In the genomic region with DNA sequence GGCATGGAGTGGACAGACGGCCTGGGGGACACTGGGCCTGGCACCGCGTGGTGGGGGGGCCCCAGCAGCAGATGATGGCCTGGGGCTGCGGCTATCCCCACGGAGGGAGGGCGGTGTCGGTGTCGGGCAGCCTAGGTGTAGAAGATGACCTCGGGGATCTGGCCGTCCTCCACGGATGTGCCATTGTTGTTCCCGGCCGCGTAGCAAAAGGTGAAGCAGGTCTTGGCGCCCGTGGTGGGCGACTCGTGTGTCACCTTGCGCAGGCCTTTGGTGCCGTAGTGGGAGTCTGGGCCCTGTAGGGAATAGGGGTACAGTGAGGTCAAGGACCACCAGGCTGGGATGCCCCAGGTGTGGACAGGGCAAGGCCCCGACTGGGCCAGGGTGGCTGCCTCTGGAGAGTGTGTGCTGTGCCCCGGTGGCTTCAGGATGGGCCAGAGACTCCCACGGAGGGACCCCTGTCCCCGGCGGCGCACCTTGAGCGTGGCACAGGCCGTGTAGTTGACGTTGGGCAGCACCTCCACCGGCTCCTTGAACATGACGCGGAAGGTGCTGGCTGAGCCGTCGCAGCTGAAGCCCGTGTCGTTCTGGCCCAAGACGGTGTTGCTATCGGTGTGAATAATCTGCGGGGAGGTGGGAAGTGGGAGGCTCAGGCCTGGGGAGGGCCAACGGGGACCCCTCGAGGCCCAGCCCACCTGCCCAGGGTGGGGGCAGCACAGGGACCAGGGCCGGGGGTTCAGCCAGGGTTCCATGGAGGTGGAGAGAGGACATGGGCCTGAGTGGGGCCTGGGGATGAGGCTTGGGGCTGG, we compare ENCODE assay signal across 18 cellular contexts. TPM values are rescaled to one million over a fixed set of nuclear protein-coding genes. Genes with fewer than 3 reads are reported as not detected.
DNase-seq lines count a peak whose midpoint lies in the region; ATAC-seq and TF ChIP-seq lines count a peak whose summit lies in the region.
"Had no signal": no experiment of that assay in that cellular context is flagged by ENCODE, and none has a peak within 500 bp of the region (broad histone marks: within the 10 kb centered on the region; RNA-seq: fewer than 3 reads in every experiment).

No MANE protein-coding gene starts in this region.

- no peaks in the 10 kb centered on the region for H3K9me1 ChIP-seq in IMR-90 (ENCODE audit: insufficient read depth, low read length)

- H2AFZ ChIP-seq in IMR-90 (replicated peaks; ENCODE audit: low read length, poor library complexity), result peak overlapping the region; percentile 32
- H2AFZ ChIP-seq in osteoblast (ENCODE audit: low read length), result no peak overlapping the region

- H4K5ac ChIP-seq in IMR-90 (ENCODE audit: low read depth, low read length), result no peak overlapping the region

- H3K4me3 ChIP-seq in IMR-90 (ENCODE audit: insufficient read depth, low read depth, low read length) (no peak overlapping the region), endodermal cell (ENCODE audit: low read length) (no peak overlapping the region), osteoblast (ENCODE audit: insufficient read depth, low read length) (no peak overlapping the region)
- H3K4me3 ChIP-seq: SJSA1 had no signal

- POLR2A ChIA-PET in IMR-90 (lab: Charles Lee; ENCODE audit: unreplicated experiment), result no interaction called here

- no peak overlapping the region for H3K56ac ChIP-seq in IMR-90 (ENCODE audit: extremely low read depth, insufficient read depth, low read length)

- H3K4me2 ChIP-seq in IMR-90 (ENCODE audit: low read depth, low read length) (no peak overlapping the region), osteoblast (ENCODE audit: insufficient read depth, low read length) (no peak overlapping the region)

- no peak overlapping the region for H3K14ac ChIP-seq in IMR-90 (replicated peaks; ENCODE audit: low read depth, low read length)

- TF ChIP-seq POLR2A in GM15510 (IDR thresholded peaks at IDR 0.05; ENCODE audit: borderline replicate concordance, extremely low read depth, insufficient read length), result peak; percentile 25
- no peak for TF ChIP-seq POLR2A in IMR-90 (IDR thresholded peaks at IDR 0.05; ENCODE audit: low read depth, low read length)

- no peak overlapping the region for H2AK9ac ChIP-seq in IMR-90 (replicated peaks; ENCODE audit: low read depth, low read length, poor library complexity)

- 91% methylated on average over 31 of the region's 42 CpGs; no CpG with 5 or more reads in 1 of the 2 experiments for WGBS in IMR-90 (ENCODE audit: extremely low coverage in 2 of 2, insufficient read length in 1 of 2), 2 experiments
- WGBS in endodermal cell (ENCODE audit: insufficient coverage in 1 of 2, insufficient read length in 1 of 2), 2 experiments, result 95 to 97% methylated on average over 31 to 42 of the region's 42 CpGs

- no peaks in the 10 kb centered on the region for H3K4me1 Mint-ChIP-seq in endodermal cell
- H3K4me1 Mint-ChIP-seq in activated CD8-positive, alpha-beta memory T cell treated with anti-CD3 and anti-CD28 coated beads, Interleukin-2, amount 10 ng/mL, durations not matched to agents 7 days and 5 days, result no peaks in the 10 kb centered on the region

- H4K8ac ChIP-seq in IMR-90 (ENCODE audit: low read depth in 2 of 2, low read length in 2 of 2), result no peak overlapping the region

- CTCF ChIA-PET in IMR-90 (lab: Yijun Ruan, JAX), result no interaction called here
- CTCF ChIA-PET in activated CD8-positive, alpha-beta memory T cell treated with anti-CD3 and anti-CD28 coated beads, Interleukin-2, amount 10 ng/mL, durations not matched to agents 7 days and 5 days (lab: Charles Lee), result no interaction called here

- H3K4me3 Mint-ChIP-seq in endodermal cell, result no peak overlapping the region
- no peak overlapping the region for H3K4me3 Mint-ChIP-seq in activated CD8-positive, alpha-beta memory T cell treated with anti-CD3 and anti-CD28 coated beads, Interleukin-2, amount 10 ng/mL, durations not matched to agents 7 days and 5 days
- H3K4me3 Mint-ChIP-seq: HFFc6; T-helper 2 cell treated with Interferon-gamma antibody and Interleukin-4, amounts not matched to agents 5 μg/mL and 100 μg/mL, for 36 hours had no signal

- no peak overlapping the region for H3K27ac Mint-ChIP-seq in endodermal cell
- H3K27ac Mint-ChIP-seq in activated CD8-positive, alpha-beta memory T cell treated with anti-CD3 and anti-CD28 coated beads, Interleukin-2, amount 10 ng/mL, durations not matched to agents 7 days and 5 days, result no peak overlapping the region
- H3K27ac Mint-ChIP-seq: HFFc6; T-helper 2 cell treated with Interferon-gamma antibody and Interleukin-4, amounts not matched to agents 5 μg/mL and 100 μg/mL, for 36 hours had no signal

- peaks cover 52% of the 10 kb centered on the region for H3K36me3 Mint-ChIP-seq in endodermal cell (ENCODE audit: low read depth)
- peaks cover 15% of the 10 kb centered on the region for H3K36me3 Mint-ChIP-seq in activated CD8-positive, alpha-beta memory T cell treated with anti-CD3 and anti-CD28 coated beads, Interleukin-2, amount 10 ng/mL, durations not matched to agents 7 days and 5 days

- no peak overlapping the region for H3K4ac ChIP-seq in IMR-90 (ENCODE audit: low read depth, low read length)

- H3K18ac ChIP-seq in IMR-90 (ENCODE audit: low read depth, low read length), result no peak overlapping the region

- no peak overlapping the region for H4K91ac ChIP-seq in IMR-90 (ENCODE audit: insufficient read depth, low read depth, low read length)

- H3K9ac ChIP-seq in IMR-90 (ENCODE audit: low read depth, low read length), result no peak overlapping the region
- H3K9ac ChIP-seq in endodermal cell (ENCODE audit: extremely low read depth, low read length, poor library complexity, severe bottlenecking), result no peak overlapping the region

- H2BK20ac ChIP-seq in IMR-90 (ENCODE audit: low read depth, low read length), result no peak overlapping the region

- no peak for ATAC-seq in IMR-90 (ENCODE audit: low read depth)
- ATAC-seq in activated CD8-positive, alpha-beta memory T cell treated with anti-CD3 and anti-CD28 coated beads, Interleukin-2, amount 10 ng/mL, durations not matched to agents 7 days and 5 days, result no peak

- no peak overlapping the region for H2BK15ac ChIP-seq in IMR-90 (ENCODE audit: low read depth, low read length)

- intact Hi-C loops in IMR-90 (cut with micrococcal nuclease), result no loop called here

- no peaks in the 10 kb centered on the region for H3K79me2 ChIP-seq in osteoblast (ENCODE audit: insufficient read depth, low read length)

- peaks cover 11% of the 10 kb centered on the region for H4K20me1 ChIP-seq in IMR-90 (ENCODE audit: insufficient read depth, low read length)
- peaks cover 3% of the 10 kb centered on the region for H4K20me1 ChIP-seq in osteoblast (ENCODE audit: insufficient read depth, low read length)

- H3K27me3 Mint-ChIP-seq in endodermal cell (ENCODE audit: insufficient read depth), result no peaks in the 10 kb centered on the region
- H3K27me3 Mint-ChIP-seq in activated CD8-positive, alpha-beta memory T cell treated with anti-CD3 and anti-CD28 coated beads, Interleukin-2, amount 10 ng/mL, durations not matched to agents 7 days and 5 days, result no peaks in the 10 kb centered on the region

- no peak overlapping the region for H2AK5ac ChIP-seq in IMR-90 (ENCODE audit: low read depth, low read length)

- H3K27ac ChIP-seq in IMR-90 (ENCODE audit: insufficient read depth, low read length) (no peak overlapping the region), endodermal cell (ENCODE audit: low read depth, low read length) (peak overlapping the region; percentile 24), osteoblast (ENCODE audit: low read depth, low read length) (no peak overlapping the region)
- H3K27ac ChIP-seq: HL-60, SJSA1, WERI-Rb-1 had no signal

- H2BK5ac ChIP-seq in IMR-90 (ENCODE audit: low read depth, low read length, poor library complexity, severe bottlenecking), result no peak overlapping the region

- H3K9me3 Mint-ChIP-seq in endodermal cell, result no peaks in the 10 kb centered on the region
- no peaks in the 10 kb centered on the region for H3K9me3 Mint-ChIP-seq in activated CD8-positive, alpha-beta memory T cell treated with anti-CD3 and anti-CD28 coated beads, Interleukin-2, amount 10 ng/mL, durations not matched to agents 7 days and 5 days (ENCODE audit: low read depth)
- H3K9me3 Mint-ChIP-seq: HFFc6; T-helper 2 cell treated with Interferon-gamma antibody and Interleukin-4, amounts not matched to agents 5 μg/mL and 100 μg/mL, for 36 hours had no signal

- H3K9me3 ChIP-seq in IMR-90 (ENCODE audit: control insufficient read depth, insufficient read depth, low read length) (no peaks in the 10 kb centered on the region), endodermal cell (ENCODE audit: control insufficient read depth, low read length) (no peaks in the 10 kb centered on the region), osteoblast (ENCODE audit: low read depth, low read length) (no peaks in the 10 kb centered on the region)
- H3K9me3 ChIP-seq: SJSA1 had no signal

- BruUV-seq in IMR-90 (replicated peaks; lab: Mats Ljungman, UMichigan), result TSS peak; percentile 93

- no peak for DNase-seq in IMR-90
- DNase-seq in endodermal cell, result no peak
- peak; percentile 68 for DNase-seq in osteoblast (ENCODE audit: insufficient read length, low spot score, missing footprints)
- no peak for DNase-seq in activated CD8-positive, alpha-beta memory T cell treated with anti-CD3 and anti-CD28 coated beads, Interleukin-2, amount 10 ng/mL, durations not matched to agents 7 days and 5 days
- no peak for DNase-seq in NK-92 (lab: John Stamatoyannopoulos, UW; ENCODE audit: unreplicated experiment)
- no peak for DNase-seq in COLO668 (lab: John Stamatoyannopoulos, UW; ENCODE audit: unreplicated experiment)
- DNase-seq: activated CD4-positive, alpha-beta T cell treated with anti-CD3 and anti-CD28 coated beads, Interleukin-2, amount 50 U/mL, for 4 hours; activated naive CD4-positive, alpha-beta T cell treated with anti-CD3 and anti-CD28 coated beads, Interleukin-2, amount 50 U/mL, for 16 hours; activated T-cell treated with anti-CD3 and anti-CD28 coated beads for 4 hours; AML-193; HFFc6; NCI-H69; stimulated activated CD4-positive, alpha-beta T cell treated with anti-CD3 and anti-CD28 coated beads, Interleukin-4, amount 100 ng/mL, for 1 hour; WERI-Rb-1 had no signal

- TF ChIP-seq CTCF in IMR-90 (conservative IDR thresholded peaks at IDR 0.05; ENCODE audit: low read depth, low read length), result no peak
- TF ChIP-seq CTCF in endodermal cell (conservative IDR thresholded peaks at IDR 0.05), result no peak
- TF ChIP-seq CTCF in osteoblast (IDR thresholded peaks at IDR 0.05; ENCODE audit: extremely low read depth, low read depth, low read length), result no peak

- H3K79me1 ChIP-seq in IMR-90 (ENCODE audit: low read depth in 1 of 2, low read length in 2 of 2), result peaks cover 0 to 4% of the 10 kb centered on the region in 2 experiments; a peak in 1 of 4 replicates

- in situ Hi-C loops in IMR-90 (cut with MboI; ENCODE audit: low sequenced_read_pairs), result no loop called here

- dilution Hi-C loops in IMR-90 (cut with HindIII; ENCODE audit: low sequenced_read_pairs, unreplicated experiment), result no loop called here

- H3K4me1 ChIP-seq in IMR-90 (ENCODE audit: control insufficient read depth, insufficient read depth, low read length) (no peaks in the 10 kb centered on the region), endodermal cell (ENCODE audit: control insufficient read depth, insufficient read depth, low read length) (no peaks in the 10 kb centered on the region), osteoblast (ENCODE audit: insufficient read depth, low read length) (no peaks in the 10 kb centered on the region)
- H3K4me1 ChIP-seq: SJSA1 had no signal

- no peak overlapping the region for H2BK120ac ChIP-seq in IMR-90 (ENCODE audit: low read depth, low read length)

- H3K27me3 ChIP-seq in IMR-90 (ENCODE audit: control insufficient read depth, insufficient read depth, low read length) (no peaks in the 10 kb centered on the region), endodermal cell (ENCODE audit: control insufficient read depth, insufficient read depth, low read length, poor library complexity, severe bottlenecking) (no peaks in the 10 kb centered on the region), osteoblast (ENCODE audit: insufficient read depth, low read length) (no peaks in the 10 kb centered on the region)
- H3K27me3 ChIP-seq: SJSA1 had no signal

- H3K23ac ChIP-seq in IMR-90 (ENCODE audit: low read depth, low read length), result no peak overlapping the region

- no peak for TF ChIP-seq RAD21 in IMR-90 (IDR thresholded peaks at IDR 0.05; ENCODE audit: low read length)

- peaks cover 63% of the 10 kb centered on the region for H3K36me3 ChIP-seq in IMR-90 (ENCODE audit: control insufficient read depth, insufficient read depth, low read length)
- peaks cover 46% of the 10 kb centered on the region for H3K36me3 ChIP-seq in endodermal cell (ENCODE audit: control insufficient read depth, insufficient read depth, low read length)
- peaks cover 39% of the 10 kb centered on the region for H3K36me3 ChIP-seq in osteoblast (ENCODE audit: insufficient read depth, low read length)

RNA-seq across cellular contexts. Expression of a gene that starts 29.0 kb away (rescaled TPM):
- 24.4 and 25.8 TPM in 2 replicates for total RNA-seq in IMR-90 (2012; rRNA removed)
- 65.7 and 67.1 TPM in 2 replicates for polyA plus RNA-seq in IMR-90 (2012; rRNA removed)
- 38.7 and 95.6 TPM in 2 replicates for polyA plus RNA-seq in IMR-90 (2012; cell fraction: cytosol; rRNA removed)
- 53.9 and 143 TPM in 2 replicates for polyA plus RNA-seq in IMR-90 (2012; cell fraction: nucleus; rRNA removed; ENCODE audit: low replicate concordance)
- total RNA-seq in endodermal cell, result 100 to 1,000 TPM; 107 to 112 TPM
- polyA plus RNA-seq in endodermal cell (2013, experiment 1 of 2), result 113 TPM
- polyA plus RNA-seq in endodermal cell (2013, experiment 2 of 2), result 99.4 TPM
- total RNA-seq in osteoblast, result 57.5 and 57.8 TPM in 2 replicates
- total RNA-seq in activated CD8-positive, alpha-beta memory T cell treated with anti-CD3 and anti-CD28 coated beads, Interleukin-2, amount 10 ng/mL, durations not matched to agents 7 days and 5 days, result 10 to 100 TPM; 37.4 to 52.7 TPM

RNA-seq across cellular contexts. Expression of a gene that starts 45.6 kb away (rescaled TPM):
- total RNA-seq in IMR-90 (2012; rRNA removed), result 35.6 and 38.0 TPM in 2 replicates
- polyA plus RNA-seq in IMR-90 (2012; rRNA removed), result 96.3 and 124 TPM in 2 replicates
- polyA plus RNA-seq in IMR-90 (2012; cell fraction: cytosol; rRNA removed), result 41.7 and 73.8 TPM in 2 replicates
- 374 and 949 TPM in 2 replicates for polyA plus RNA-seq in IMR-90 (2012; cell fraction: nucleus; rRNA removed; ENCODE audit: low replicate concordance)
- total RNA-seq in endodermal cell, result 100 to 1,000 TPM; 111 to 112 TPM
- polyA plus RNA-seq in endodermal cell (2013, experiment 1 of 2), result 107 TPM
- polyA plus RNA-seq in endodermal cell (2013, experiment 2 of 2), result 98.1 TPM
- total RNA-seq in osteoblast, result 68.8 and 70.1 TPM in 2 replicates
- total RNA-seq in activated CD8-positive, alpha-beta memory T cell treated with anti-CD3 and anti-CD28 coated beads, Interleukin-2, amount 10 ng/mL, durations not matched to agents 7 days and 5 days, result 100 to 1,000 TPM; 114 to 129 TPM
